ENCODE assay signal across 16 cellular contexts in the genomic region with DNA sequence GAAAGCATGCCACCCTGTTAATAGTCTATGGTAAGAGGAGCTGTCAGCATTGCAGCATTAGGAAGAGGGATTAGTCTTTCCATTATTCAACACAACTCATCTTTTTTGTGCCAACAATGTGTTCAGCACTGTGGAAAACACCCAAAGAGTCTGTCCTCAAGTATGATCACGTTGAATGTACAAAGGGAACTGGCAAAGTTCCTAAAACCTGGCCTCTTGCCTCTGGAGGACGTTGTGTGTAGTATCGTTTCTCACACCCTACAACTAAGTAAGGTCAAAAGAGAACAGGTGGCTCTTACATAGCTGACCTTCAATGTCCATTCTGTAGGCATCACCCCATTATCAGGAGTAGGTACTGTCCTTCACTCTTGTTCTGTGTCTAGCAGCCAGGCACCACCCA.
"Had no signal": no experiment of that assay in that cellular context is flagged by ENCODE, and none has a peak within 500 bp of the region (broad histone marks: within the 10 kb centered on the region; RNA-seq: fewer than 3 reads in every experiment).

No MANE protein-coding gene starts in this region.

- H3K36me3 Mint-ChIP-seq: activated naive CD8-positive, alpha-beta T cell treated with anti-CD3 and anti-CD28 coated beads for 36 hours; naive thymus-derived CD4-positive, alpha-beta T cell; T-cell had no signal

- H3K9me3 ChIP-seq: breast epithelium, lower lobe of right lung, prostate gland, thyroid gland had no signal

- H3K27ac ChIP-seq: hepatocyte, lower lobe of right lung, prostate gland, thyroid gland, VCaP had no signal

- H3K27me3 ChIP-seq: breast epithelium, hepatocyte, thyroid gland had no signal

- H3K9me3 Mint-ChIP-seq: activated naive CD8-positive, alpha-beta T cell treated with anti-CD3 and anti-CD28 coated beads for 36 hours; endodermal cell; naive thymus-derived CD4-positive, alpha-beta T cell; T-cell had no signal

- H3K4me3 ChIP-seq: breast epithelium, hepatocyte, lower lobe of right lung, prostate gland, thyroid gland had no signal

- H3K4me3 Mint-ChIP-seq: activated CD4-positive, alpha-beta memory T cell treated with anti-CD3 and anti-CD28 coated beads, Interleukin-2, amount 10 ng/mL, durations not matched to agents 7 days and 5 days; activated naive CD8-positive, alpha-beta T cell treated with anti-CD3 and anti-CD28 coated beads for 36 hours; endodermal cell; T-cell had no signal

- DNase-seq: activated CD4-positive, alpha-beta memory T cell treated with anti-CD3 and anti-CD28 coated beads, Interleukin-2, amount 10 ng/mL, durations not matched to agents 7 days and 5 days; activated gamma-delta T cell; activated naive CD8-positive, alpha-beta T cell treated with anti-CD3 and anti-CD28 coated beads for 36 hours; activated T-cell treated with anti-CD3 and anti-CD28 coated beads, Interleukin-2, amount 50 U/mL, for 48 hours; anterior cingulate cortex; endodermal cell; lower lobe of right lung; midbrain; naive thymus-derived CD4-positive, alpha-beta T cell; T-cell; T1000; thyroid gland had no signal

- H3K4me1 ChIP-seq: breast epithelium, prostate gland had no signal

- H3K36me3 ChIP-seq: breast epithelium, lower lobe of right lung, prostate gland, thyroid gland had no signal

- H3K27ac Mint-ChIP-seq: activated CD4-positive, alpha-beta memory T cell treated with anti-CD3 and anti-CD28 coated beads, Interleukin-2, amount 10 ng/mL, durations not matched to agents 7 days and 5 days; activated naive CD8-positive, alpha-beta T cell treated with anti-CD3 and anti-CD28 coated beads for 36 hours; endodermal cell; naive thymus-derived CD4-positive, alpha-beta T cell; T-cell had no signal
